In genomic region chr19:40607898-40608621, GRCh38 we compare ENCODE assay signal across 12 cellular contexts. TPM values are rescaled to one million over a fixed set of nuclear protein-coding genes. Genes with fewer than 3 reads are reported as not detected.
A peak's percentile ranks its signal among the peaks of the same experiment; 100 is the strongest.
DNase-seq lines count a peak whose midpoint lies in the region; ATAC-seq and TF ChIP-seq lines count a peak whose summit lies in the region.
"Had no signal": no experiment of that assay in that cellular context is flagged by ENCODE, and none has a peak within 500 bp of the region (broad histone marks: within the 10 kb centered on the region; RNA-seq: fewer than 3 reads in every experiment).

No MANE protein-coding gene starts in this region.

- H3K4me1 Mint-ChIP-seq in activated naive CD4-positive, alpha-beta T cell treated with anti-CD3 and anti-CD28 coated beads for 36 hours (ENCODE audit: low read depth), result peaks cover 72% of the 10 kb centered on the region
- H3K4me1 Mint-ChIP-seq in activated CD8-positive, alpha-beta T cell treated with anti-CD3 and anti-CD28 coated beads, Interleukin-2, amount 10 ng/mL, durations not matched to agents 7 days and 5 days (ENCODE audit: low read depth), result peaks cover 81% of the 10 kb centered on the region
- H3K4me1 Mint-ChIP-seq in glutamatergic neuron (ENCODE audit: low read depth, unreplicated experiment), result peaks cover 9% of the 10 kb centered on the region

- peak overlapping the region; percentile 89 for H3K4me3 Mint-ChIP-seq in activated naive CD4-positive, alpha-beta T cell treated with anti-CD3 and anti-CD28 coated beads for 36 hours
- peak overlapping the region; percentile 9 for H3K4me3 Mint-ChIP-seq in activated CD8-positive, alpha-beta T cell treated with anti-CD3 and anti-CD28 coated beads, Interleukin-2, amount 10 ng/mL, durations not matched to agents 7 days and 5 days
- peak overlapping the region; percentile 22 for H3K4me3 Mint-ChIP-seq in glutamatergic neuron (ENCODE audit: unreplicated experiment)

- DNase-seq in activated naive CD4-positive, alpha-beta T cell treated with anti-CD3 and anti-CD28 coated beads for 36 hours, result no peak
- no peak for DNase-seq in activated naive CD4-positive, alpha-beta T cell treated with anti-CD3 and anti-CD28 coated beads, Interleukin-2, amount 50 U/mL, for 72 hours (ENCODE audit: low spot score in 2 of 2)
- DNase-seq in activated CD8-positive, alpha-beta T cell treated with anti-CD3 and anti-CD28 coated beads, Interleukin-2, amount 10 ng/mL, durations not matched to agents 7 days and 5 days, result no peak
- DNase-seq in glutamatergic neuron (no peak), suprapubic skin (ENCODE audit: low spot score in 2 of 2) (no peak), GM13976 (ENCODE audit: low spot score) (no peak), hepatic stellate cell (ENCODE audit: low spot score) (no peak), NCI-H2081 treated with DMSO at 0.1 percent for 48 hours (lab: John Stamatoyannopoulos, UW) (no peak)
- DNase-seq: activated CD4-positive, CD25-positive, alpha-beta regulatory T cell; central memory CD4-positive, alpha-beta T cell; stimulated activated CD4-positive, alpha-beta T cell treated with anti-CD3 and anti-CD28 coated beads, Interleukin-12 subunit alpha, Interleukin-12 subunit beta, amount 100 ng/mL, for 4 hours had no signal

- TF ChIP-seq CTCF in glutamatergic neuron (IDR thresholded peaks at IDR 0.05; ENCODE audit: partially characterized antibody, unreplicated experiment), result no peak
- TF ChIP-seq CTCF in suprapubic skin (IDR thresholded peaks at IDR 0.05), result no peak
- TF ChIP-seq CTCF in GM13976 (IDR thresholded peaks at IDR 0.05; ENCODE audit: borderline replicate concordance, control extremely low read depth, extremely low read depth, insufficient read depth, missing control alignments), result no peak

- H3K27me3 Mint-ChIP-seq in activated naive CD4-positive, alpha-beta T cell treated with anti-CD3 and anti-CD28 coated beads for 36 hours (ENCODE audit: low read depth), result peaks cover under 1% of the 10 kb centered on the region
- H3K27me3 Mint-ChIP-seq in activated CD8-positive, alpha-beta T cell treated with anti-CD3 and anti-CD28 coated beads, Interleukin-2, amount 10 ng/mL, durations not matched to agents 7 days and 5 days (ENCODE audit: low read depth), result peaks cover 3% of the 10 kb centered on the region
- peaks cover 34% of the 10 kb centered on the region for H3K27me3 Mint-ChIP-seq in glutamatergic neuron (ENCODE audit: unreplicated experiment)

- H3K9me3 Mint-ChIP-seq in activated naive CD4-positive, alpha-beta T cell treated with anti-CD3 and anti-CD28 coated beads for 36 hours, result no peaks in the 10 kb centered on the region
- no peaks in the 10 kb centered on the region for H3K9me3 Mint-ChIP-seq in activated naive CD4-positive, alpha-beta T cell treated with anti-CD3 and anti-CD28 coated beads, Interleukin-2, amount 50 U/mL, for 72 hours
- H3K9me3 Mint-ChIP-seq in activated CD8-positive, alpha-beta T cell treated with anti-CD3 and anti-CD28 coated beads, Interleukin-2, amount 10 ng/mL, durations not matched to agents 7 days and 5 days (ENCODE audit: insufficient read depth), result no peaks in the 10 kb centered on the region
- H3K9me3 Mint-ChIP-seq in glutamatergic neuron (ENCODE audit: unreplicated experiment), result peaks cover 13% of the 10 kb centered on the region

- POLR2A ChIA-PET in activated CD8-positive, alpha-beta T cell treated with anti-CD3 and anti-CD28 coated beads, Interleukin-2, amount 10 ng/mL, durations not matched to agents 7 days and 5 days (lab: Charles Lee), result no interaction called here

- no peaks in the 10 kb centered on the region for H3K36me3 Mint-ChIP-seq in activated naive CD4-positive, alpha-beta T cell treated with anti-CD3 and anti-CD28 coated beads for 36 hours (ENCODE audit: low read depth)
- peaks cover 0 to 2% of the 10 kb centered on the region in 2 donors for H3K36me3 Mint-ChIP-seq in activated naive CD4-positive, alpha-beta T cell treated with anti-CD3 and anti-CD28 coated beads, Interleukin-2, amount 50 U/mL, for 72 hours
- no peaks in the 10 kb centered on the region for H3K36me3 Mint-ChIP-seq in activated CD8-positive, alpha-beta T cell treated with anti-CD3 and anti-CD28 coated beads, Interleukin-2, amount 10 ng/mL, durations not matched to agents 7 days and 5 days (ENCODE audit: low read depth)
- H3K36me3 Mint-ChIP-seq in glutamatergic neuron (ENCODE audit: unreplicated experiment), result peaks cover 6% of the 10 kb centered on the region

- peak overlapping the region; percentile 61 for H3K27ac Mint-ChIP-seq in activated naive CD4-positive, alpha-beta T cell treated with anti-CD3 and anti-CD28 coated beads for 36 hours
- no peak overlapping the region for H3K27ac Mint-ChIP-seq in activated naive CD4-positive, alpha-beta T cell treated with anti-CD3 and anti-CD28 coated beads, Interleukin-2, amount 50 U/mL, for 72 hours
- peak overlapping the region; percentile 64 for H3K27ac Mint-ChIP-seq in activated CD8-positive, alpha-beta T cell treated with anti-CD3 and anti-CD28 coated beads, Interleukin-2, amount 10 ng/mL, durations not matched to agents 7 days and 5 days
- H3K27ac Mint-ChIP-seq in glutamatergic neuron (ENCODE audit: unreplicated experiment), result no peak overlapping the region

- CTCF ChIA-PET in activated naive CD4-positive, alpha-beta T cell treated with anti-CD3 and anti-CD28 coated beads for 36 hours (lab: Charles Lee), result interaction anchor here (0.6 to 2.3 kb wide), 4 partner anchors 25 to 254 kb away, joined by 3 to 9 read pairs (median 3); no protein-coding TSS in a partner anchor
- CTCF ChIA-PET in activated CD8-positive, alpha-beta T cell treated with anti-CD3 and anti-CD28 coated beads, Interleukin-2, amount 10 ng/mL, durations not matched to agents 7 days and 5 days (lab: Charles Lee), result interaction anchor here (1.0 to 6.1 kb wide), 3 partner anchors 26 to 142 kb away, joined by 3 to 58 read pairs (median 21); partner anchors contain the start of gene ACTMAP

- in situ Hi-C loops in GM13976 (cut with MboI; ENCODE audit: low sequenced_read_pairs, unreplicated experiment), result loop anchor here (25.0 kb wide), 1 partner anchor 296 kb away; no protein-coding TSS in a partner anchor

- H3K4me3 ChIP-seq in suprapubic skin, result no peak overlapping the region
- H3K4me3 ChIP-seq: tibial artery had no signal

- ATAC-seq in activated naive CD4-positive, alpha-beta T cell treated with anti-CD3 and anti-CD28 coated beads, Interleukin-2, amount 50 U/mL, for 72 hours, result no peak
- ATAC-seq in activated CD8-positive, alpha-beta T cell treated with anti-CD3 and anti-CD28 coated beads, Interleukin-2, amount 10 ng/mL, durations not matched to agents 7 days and 5 days, result no peak

- peak overlapping the region; percentile 92 for H3K27ac ChIP-seq in suprapubic skin
- H3K27ac ChIP-seq: tibial artery had no signal

- peaks cover 87% of the 10 kb centered on the region for H3K4me1 ChIP-seq in suprapubic skin

- H3K27me3 ChIP-seq in suprapubic skin, result no peaks in the 10 kb centered on the region
- H3K27me3 ChIP-seq: tibial artery had no signal

- TF ChIP-seq POLR2A in suprapubic skin (IDR thresholded peaks at IDR 0.05), result no peak

- no peaks in the 10 kb centered on the region for H3K36me3 ChIP-seq in suprapubic skin
- H3K36me3 ChIP-seq: tibial artery had no signal

- intact Hi-C loops in activated naive CD4-positive, alpha-beta T cell treated with anti-CD3 and anti-CD28 coated beads for 36 hours (cut with micrococcal nuclease), result no loop called here

- no peaks in the 10 kb centered on the region for H3K9me3 ChIP-seq in suprapubic skin
- H3K9me3 ChIP-seq: tibial artery had no signal

- WGBS in suprapubic skin, result 71% methylated on average over 19 of the region's 19 CpGs

- no peak for TF ChIP-seq EP300 in suprapubic skin (IDR thresholded peaks at IDR 0.05)

RNA-seq across cellular contexts. Expression of gene LTBP4, which starts 6.9 kb away (rescaled TPM):
- total RNA-seq in activated naive CD4-positive, alpha-beta T cell treated with anti-CD3 and anti-CD28 coated beads for 36 hours, result 100 to 1,000 TPM; 147 to 153 TPM
- total RNA-seq in activated naive CD4-positive, alpha-beta T cell treated with anti-CD3 and anti-CD28 coated beads, Interleukin-2, amount 50 U/mL, for 72 hours, result 100 to 1,000 TPM; 178 to 245 TPM
- 10 to 100 TPM; 54.3 to 54.7 TPM for total RNA-seq in activated CD8-positive, alpha-beta T cell treated with anti-CD3 and anti-CD28 coated beads, Interleukin-2, amount 10 ng/mL, durations not matched to agents 7 days and 5 days
- total RNA-seq in glutamatergic neuron (ENCODE audit: unreplicated experiment) (169 TPM), suprapubic skin (100 to 1,000 TPM; 108 to 236 (median 121) TPM)

RNA-seq across cellular contexts. Expression of gene SHKBP1, which starts 31.4 kb away (rescaled TPM):
- total RNA-seq in activated naive CD4-positive, alpha-beta T cell treated with anti-CD3 and anti-CD28 coated beads for 36 hours, result 10 to 100 TPM; 90.1 to 99.4 TPM
- 100 to 1,000 TPM; 108 to 173 TPM for total RNA-seq in activated naive CD4-positive, alpha-beta T cell treated with anti-CD3 and anti-CD28 coated beads, Interleukin-2, amount 50 U/mL, for 72 hours
- 100 to 1,000 TPM; 116 to 124 TPM for total RNA-seq in activated CD8-positive, alpha-beta T cell treated with anti-CD3 and anti-CD28 coated beads, Interleukin-2, amount 10 ng/mL, durations not matched to agents 7 days and 5 days
- total RNA-seq in glutamatergic neuron (ENCODE audit: unreplicated experiment) (170 TPM), suprapubic skin (10 to 100 TPM; 42.2 to 58.3 (median 51.1) TPM)

Comparison
In these comparisons a context has a peak if more than half of its experiments do, and no peak if none do; other contexts are left out.
1. H3K27ac Mint-ChIP-seq: peak in activated naive CD4-positive, alpha-beta T cell treated with anti-CD3 and anti-CD28 coated beads for 36 hours (single experiment) and activated CD8-positive, alpha-beta T cell treated with anti-CD3 and anti-CD28 coated beads, Interleukin-2, amount 10 ng/mL, durations not matched to agents 7 days and 5 days (single experiment); none in activated naive CD4-positive, alpha-beta T cell treated with anti-CD3 and anti-CD28 coated beads, Interleukin-2, amount 50 U/mL, for 72 hours (0 of 2) and glutamatergic neuron (single experiment).
2. H3K4me3 Mint-ChIP-seq: peak in every context shown above with its lines; median percentile 89 in activated naive CD4-positive, alpha-beta T cell treated with anti-CD3 and anti-CD28 coated beads for 36 hours; 22 in glutamatergic neuron; 9 in activated CD8-positive, alpha-beta T cell treated with anti-CD3 and anti-CD28 coated beads, Interleukin-2, amount 10 ng/mL, durations not matched to agents 7 days and 5 days.